In the genomic region with DNA sequence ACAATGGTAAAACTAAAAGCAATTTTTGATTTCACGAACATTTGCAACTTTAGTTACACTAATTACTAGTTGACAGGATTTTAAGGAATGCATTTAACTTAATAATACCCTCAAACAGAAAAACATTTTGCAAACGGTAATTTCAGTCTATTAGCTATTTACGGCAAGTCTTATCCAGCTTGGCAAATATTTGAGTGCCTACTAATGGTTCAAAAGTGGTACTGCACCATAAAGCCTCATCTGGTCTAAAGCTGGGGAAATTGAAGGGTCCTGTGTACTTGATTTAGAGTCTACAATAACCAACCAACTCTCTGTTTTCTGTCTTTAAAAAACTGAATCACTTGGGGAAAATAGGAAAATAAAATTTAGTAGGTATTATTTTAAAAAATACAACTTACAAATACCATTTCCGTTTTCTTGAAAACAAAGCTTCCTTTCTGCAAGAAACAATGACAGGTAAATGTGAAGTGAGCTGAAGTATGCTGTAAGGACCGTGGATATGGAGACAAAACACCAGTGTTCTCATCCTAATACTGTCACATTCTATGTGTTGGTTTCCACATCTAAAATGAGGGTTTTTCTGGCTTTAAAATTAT, we compare ENCODE assay signal across 9 cellular contexts.
DNase-seq lines count a peak whose midpoint lies in the region; ATAC-seq and TF ChIP-seq lines count a peak whose summit lies in the region.
"Had no signal": no experiment of that assay in that cellular context is flagged by ENCODE, and none has a peak within 500 bp of the region (broad histone marks: within the 10 kb centered on the region; RNA-seq: fewer than 3 reads in every experiment).

No MANE protein-coding gene starts in this region.

- no peak overlapping the region for H3K27ac ChIP-seq in GM23248
- H3K27ac ChIP-seq: BLaER1 treated with 17β-estradiol and CSF1 and Interleukin-3, amounts not matched to agents 10 nM and 100 nM had no signal

- H3K9ac ChIP-seq in GM23248 = no peak overlapping the region
- H3K9ac ChIP-seq: BLaER1 treated with 17β-estradiol and CSF1 and Interleukin-3, amounts not matched to agents 10 nM and 100 nM had no signal

- peak overlapping the region; percentile 43; the same call in 1 of the 2 replicates for H3K4me3 ChIP-seq in GM23248
- H3K4me3 ChIP-seq: BLaER1 treated with 17β-estradiol and CSF1 and Interleukin-3, amounts not matched to agents 10 nM and 100 nM had no signal

- intact Hi-C loops in activated B cell treated with CpG ODN at 0.5 μM for 24 hours (cut with micrococcal nuclease) = no loop called here

- peak; percentile 13 for TF ChIP-seq CTCF in activated B cell treated with CpG ODN at 0.5 μM for 24 hours (IDR thresholded peaks at IDR 0.05)

- no peaks in the 10 kb centered on the region for H3K4me1 ChIP-seq in GM23248 (ENCODE audit: insufficient read depth)

- ATAC-seq in activated B cell treated with CpG ODN at 0.5 μM for 24 hours (ENCODE audit: low read depth) (peak; percentile 50), GM19324 (IDR thresholded peaks at IDR 0.05; ENCODE audit: low FRiP score, unreplicated experiment) (no peak)

- no peaks in the 10 kb centered on the region for H3K9me3 ChIP-seq in GM23248 (ENCODE audit: low read depth)

- CTCF ChIA-PET in activated B cell treated with CpG ODN at 0.5 μM for 24 hours (lab: Charles Lee) = interaction anchor here (0.8 to 1.3 kb wide), 3 partner anchors 9 to 713 kb away, joined by 3 to 4 read pairs (median 3); no protein-coding TSS in a partner anchor

- POLR2A ChIA-PET in activated B cell treated with CpG ODN at 0.5 μM for 24 hours (lab: Charles Lee) = no interaction called here

- H3K27me3 ChIP-seq in GM23248 (replicated peaks; ENCODE audit: insufficient read depth) = peaks cover 15% of the 10 kb centered on the region; the same call in 1 of the 2 replicates
- H3K27me3 ChIP-seq: BLaER1 treated with 17β-estradiol and CSF1 and Interleukin-3, amounts not matched to agents 10 nM and 100 nM had no signal

- H3F3A ChIP-seq in GM23248 (ENCODE audit: insufficient read depth) = no peaks in the 10 kb centered on the region

- DNase-seq in NCI-H1417 (lab: John Stamatoyannopoulos, UW) (peak; percentile 20 to 71 (median 39)), NCI-H1417 treated with DMSO at 0.1 percent for 48 hours (lab: John Stamatoyannopoulos, UW) (no peak), GM23248 (peak; percentile 61), M059J (ENCODE audit: low read depth) (peak; percentile 52), activated B cell treated with CpG ODN at 0.5 μM for 24 hours (no peak), left kidney (ENCODE audit: low read depth, low spot score) (peak; percentile 43)
- DNase-seq in activated CD4-positive, CD25-positive, alpha-beta regulatory T cell (lab: John Stamatoyannopoulos, UW) = no peak

- H3K36me3 Mint-ChIP-seq in activated B cell treated with CpG ODN at 0.5 μM for 24 hours (ENCODE audit: low read depth) = no peaks in the 10 kb centered on the region

- no peaks in the 10 kb centered on the region for H3K36me3 ChIP-seq in GM23248 (ENCODE audit: low read depth)
- H3K36me3 ChIP-seq: BLaER1 treated with 17β-estradiol and CSF1 and Interleukin-3, amounts not matched to agents 10 nM and 100 nM had no signal

- H2AFZ ChIP-seq in GM23248 = peak overlapping the region; percentile 40; the same call in 1 of the 2 replicates

- H3K4me2 ChIP-seq in GM23248 (ENCODE audit: unreplicated experiment) = no peak overlapping the region
- H3K4me2 ChIP-seq: BLaER1 treated with 17β-estradiol and CSF1 and Interleukin-3, amounts not matched to agents 10 nM and 100 nM had no signal

- H3K27me3 Mint-ChIP-seq in activated B cell treated with CpG ODN at 0.5 μM for 24 hours = peaks cover 2% of the 10 kb centered on the region

- no peaks in the 10 kb centered on the region for H3K79me2 ChIP-seq in GM23248 (ENCODE audit: insufficient read depth)

- H3K9me3 Mint-ChIP-seq in activated B cell treated with CpG ODN at 0.5 μM for 24 hours = no peaks in the 10 kb centered on the region

- no peak overlapping the region for H3K27ac Mint-ChIP-seq in activated B cell treated with CpG ODN at 0.5 μM for 24 hours

- in situ Hi-C loops in GM23248 (cut with MboI) = no loop called here

- WGBS in GM23248 (ENCODE audit: low coverage in 1 of 2, low lambda C conversion rate in 2 of 2, missing lambda C conversion rate in 2 of 2), 2 experiments = 37 to 41% methylated on average over 5 of the region's 5 CpGs

- no peaks in the 10 kb centered on the region for H4K20me1 ChIP-seq in GM23248 (ENCODE audit: insufficient read depth)
- H4K20me1 ChIP-seq: BLaER1 treated with 17β-estradiol and CSF1 and Interleukin-3, amounts not matched to agents 10 nM and 100 nM had no signal

- no peak overlapping the region for H3K4me3 Mint-ChIP-seq in activated B cell treated with CpG ODN at 0.5 μM for 24 hours

- H3K9me2 ChIP-seq in GM23248 (ENCODE audit: insufficient read depth) = no peaks in the 10 kb centered on the region

- peaks cover 33% of the 10 kb centered on the region for H3K4me1 Mint-ChIP-seq in activated B cell treated with CpG ODN at 0.5 μM for 24 hours

Comparison
In these comparisons a context has a peak if more than half of its experiments do, and no peak if none do; other contexts are left out.
1. DNase-seq: peak in NCI-H1417 (3 of 3), GM23248 (single experiment), M059J (single experiment) and left kidney (single experiment); none in NCI-H1417 treated with DMSO at 0.1 percent for 48 hours (single experiment), activated B cell treated with CpG ODN at 0.5 μM for 24 hours (single experiment) and activated CD4-positive, CD25-positive, alpha-beta regulatory T cell (0 of 4).